Comparison of ENCODE assay signal across 8 cellular contexts in the genomic region with DNA sequence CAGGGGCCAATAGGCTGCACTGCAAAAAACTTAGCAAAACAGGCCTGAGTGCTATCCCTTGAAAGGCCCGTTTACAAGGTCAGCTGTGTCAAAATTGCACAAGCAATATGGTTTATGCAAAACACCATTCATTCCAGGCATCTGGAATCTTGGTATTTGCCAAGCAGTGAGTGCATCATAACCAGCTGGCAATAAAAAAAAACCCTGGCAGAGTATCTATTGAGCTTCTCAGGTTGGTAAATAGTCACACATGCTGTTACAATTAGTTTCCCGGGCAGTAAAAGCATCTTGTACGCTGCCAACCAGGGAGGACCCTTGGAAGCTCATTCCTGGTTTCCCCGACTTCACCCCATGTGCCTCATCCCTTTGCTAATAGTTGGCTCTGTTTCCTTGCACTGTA. TPM values are rescaled to one million over a fixed set of nuclear protein-coding genes. Genes with fewer than 3 reads are reported as not detected.
A peak's percentile ranks its signal among the peaks of the same experiment; 100 is the strongest.
DNase-seq lines count a peak whose midpoint lies in the region; ATAC-seq, FAIRE-seq and TF ChIP-seq lines count a peak whose summit lies in the region.
"Had no signal": no experiment of that assay in that cellular context is flagged by ENCODE, and none has a peak within 500 bp of the region (broad histone marks: within the 10 kb centered on the region; RNA-seq: fewer than 3 reads in every experiment).

No MANE protein-coding gene starts in this region.

- H4K20me1 ChIP-seq in HepG2 (ENCODE audit: insufficient read depth, low read length) = no peaks in the 10 kb centered on the region

- H3K27ac ChIP-seq in RWPE1 (peak overlapping the region; percentile 92), HepG2 (ENCODE audit: extremely low read length, insufficient read depth, low read length) (peak overlapping the region; percentile 0)

- H3K9ac ChIP-seq in HepG2 (ENCODE audit: insufficient read depth, low read depth, low read length) = no peak overlapping the region

- BruUV-seq in HepG2 (replicated peaks; lab: Mats Ljungman, UMichigan) = no TSS peak

- H3K4me3 ChIP-seq in HepG2 (replicated peaks in 1 of 3; ENCODE audit: insufficient read depth in 1 of 3, low read depth in 2 of 3, low read length in 3 of 3) = no peak overlapping the region

- no peaks in the 10 kb centered on the region for H3K27me3 ChIP-seq in HepG2 (ENCODE audit: control insufficient read depth in 1 of 2, insufficient read depth in 2 of 2, low read length in 2 of 2)

- H3K4me1 ChIP-seq in HepG2 (ENCODE audit: insufficient read depth, low read length) = peaks cover 12% of the 10 kb centered on the region

- no peak for TF ChIP-seq RAD21 in HepG2 (CRISPR knock-in tag; IDR thresholded peaks at IDR 0.05)

- CTCF ChIA-PET in RWPE1 (lab: Yijun Ruan, JAX) (interaction anchor here (0.7 to 1.6 kb wide), 4 partner anchors 31 to 275 kb away, joined by 4 to 7 read pairs (median 5); no protein-coding TSS in a partner anchor), HepG2 (lab: Yijun Ruan, JAX; ENCODE audit: low intra/inter-chr PET ratio, low total read pairs) (no interaction called here)

- POLR2A ChIA-PET in RWPE1 (lab: Yijun Ruan, JAX; ENCODE audit: low non-redundant PET) (interaction anchor here (0.6 kb wide), 1 partner anchor 112 kb away, joined by 3 read pairs; no protein-coding TSS in a partner anchor), HepG2 (lab: Yijun Ruan, JAX) (interaction anchor here (1.2 kb wide), 1 partner anchor 23 kb away, joined by 6 read pairs; the partner anchor contains the start of gene ZNF57)

- no peak for FAIRE-seq in HepG2 (lab: Jason Lieb, UNC)

- DNase-seq in GM04504 (ENCODE audit: low read depth) (peak; percentile 82), RWPE1 (ENCODE audit: low spot score) (peak; percentile 50), HepG2 (ENCODE audit: low spot score) (peak; percentile 21), NOMO-1 (lab: John Stamatoyannopoulos, UW; ENCODE audit: unreplicated experiment in 2 of 2) (no peak)
- no peak for DNase-seq in activated naive CD4-positive, alpha-beta T cell (lab: John Stamatoyannopoulos, UW)
- DNase-seq: NCI-H510A, T1000 had no signal

- TF ChIP-seq CTCF in RWPE1 (conservative IDR thresholded peaks at IDR 0.05; ENCODE audit: low read depth) = no peak
- TF ChIP-seq CTCF in HepG2 (CRISPR knock-in tag; IDR thresholded peaks at IDR 0.05) = no peak

- in situ Hi-C loops in HepG2 (cut with HindIII; ENCODE audit: extremely low pct_ligation_motif_present, low pct_unique_long_range_greater_than_20kb) = no loop called here

- H2AFZ ChIP-seq in HepG2 (ENCODE audit: low read length) = no peak overlapping the region

- ATAC-seq in HepG2 (peak; percentile 20), GM19324 (IDR thresholded peaks at IDR 0.05; ENCODE audit: low FRiP score, unreplicated experiment) (no peak)

- no peak overlapping the region for H3K4me2 ChIP-seq in HepG2 (ENCODE audit: low read depth, low read length)

- H3K9me3 ChIP-seq in HepG2 (ENCODE audit: low read length) = no peaks in the 10 kb centered on the region

- TF ChIP-seq POLR2A in HepG2 (IDR thresholded peaks at IDR 0.05; ENCODE audit: insufficient read depth in 1 of 2, low read depth in 2 of 2, low read length in 2 of 2) = no peak

- peaks cover 3 to 7% of the 10 kb centered on the region in 2 experiments; a peak in 3 of 5 replicates for H3K36me3 ChIP-seq in HepG2 (replicated peaks in 1 of 2; ENCODE audit: control insufficient read depth in 1 of 2, insufficient read depth in 2 of 2, low read length in 2 of 2)

- 78% methylated on average over 4 of the region's 4 CpGs for WGBS in HepG2 (ENCODE audit: low lambda C conversion rate)

- TF ChIP-seq EP300 in HepG2 (IDR thresholded peaks at IDR 0.05; ENCODE audit: low read depth in 2 of 2, low read length in 2 of 2) (no peak), HepG2 (CRISPR knock-in tag; IDR thresholded peaks at IDR 0.05; ENCODE audit: borderline replicate concordance) (no peak)

- no peaks in the 10 kb centered on the region for H3K79me2 ChIP-seq in HepG2 (ENCODE audit: insufficient read depth, low read length)

- intact Hi-C loops in HepG2 (cut with micrococcal nuclease; ENCODE audit: unreplicated experiment) = no loop called here

RNA-seq across cellular contexts. Expression of gene ZNF77, which starts 21.3 kb away (rescaled TPM):
- 11.5 and 12.6 TPM in 2 replicates for total RNA-seq in HepG2 (2016; rRNA removed; fragmentation: Illumina TruSeq; extraction: Trizol)
- total RNA-seq in HepG2 (2016; cell fraction: cytosol; rRNA removed; fragmentation: Illumina TruSeq; extraction: Trizol; ENCODE audit: low read depth) = 2.9 and 3.5 TPM in 2 replicates
- 10.1 and 13.6 TPM in 2 replicates for total RNA-seq in HepG2 (2016; cell fraction: insoluble cytoplasmic fraction; rRNA removed; fragmentation: Illumina TruSeq; extraction: Trizol)
- 7.1 and 7.2 TPM in 2 replicates for total RNA-seq in HepG2 (2016; cell fraction: membrane; rRNA removed; fragmentation: Illumina TruSeq; extraction: Trizol)
- 8.2 and 9.0 TPM in 2 replicates for total RNA-seq in HepG2 (2016; cell fraction: nucleus; rRNA removed; fragmentation: Illumina TruSeq; extraction: Trizol)
- polyA plus RNA-seq in HepG2 (2011; rRNA removed) = 7.1 and 7.8 TPM in 2 replicates
- 3.6 and 5.6 TPM in 2 replicates for polyA plus RNA-seq in HepG2 (2011; cell fraction: cytosol; rRNA removed)
- polyA plus RNA-seq in HepG2 (2011; cell fraction: nucleus; rRNA removed) = 5.3 and 7.8 TPM in 2 replicates
- polyA plus RNA-seq in HepG2 (2012) = 5.3 and 5.9 TPM in 2 replicates
- polyA plus RNA-seq in HepG2 (2016; cell fraction: cytosol; fragmentation: Illumina TruSeq; extraction: Trizol; ENCODE audit: low read depth) = 0.84 and 1.0 TPM in 2 replicates
- polyA plus RNA-seq in HepG2 (2016; cell fraction: insoluble cytoplasmic fraction; fragmentation: Illumina TruSeq; extraction: Trizol; ENCODE audit: low read depth) = 9.3 and 9.6 TPM in 2 replicates
- polyA plus RNA-seq in HepG2 (2016; cell fraction: membrane; fragmentation: Illumina TruSeq; extraction: Trizol; ENCODE audit: low read depth) = 2.7 and 2.9 TPM in 2 replicates
- 14.6 and 16.9 TPM in 2 replicates for polyA plus RNA-seq in HepG2 (2016; cell fraction: nucleus; fragmentation: Illumina TruSeq; extraction: Trizol; ENCODE audit: insufficient read depth, low read depth)
- polyA minus RNA-seq in HepG2 (2011; rRNA and poly(A)+ RNA removed; ENCODE audit: low replicate concordance) = 6.2 and 7.9 TPM in 2 replicates
- 2.5 and 5.3 TPM in 2 replicates for polyA minus RNA-seq in HepG2 (2011; cell fraction: cytosol; rRNA and poly(A)+ RNA removed)
- polyA minus RNA-seq in HepG2 (2011; cell fraction: nucleus; rRNA and poly(A)+ RNA removed) = 5.7 and 10.9 TPM in 2 replicates

RNA-seq across cellular contexts. Expression of gene ZNF57, which starts 22.8 kb away (rescaled TPM):
- total RNA-seq in HepG2 (2016; rRNA removed; fragmentation: Illumina TruSeq; extraction: Trizol) = 17.5 and 25.8 TPM in 2 replicates
- total RNA-seq in HepG2 (2016; cell fraction: cytosol; rRNA removed; fragmentation: Illumina TruSeq; extraction: Trizol; ENCODE audit: low read depth) = 9.2 and 10.2 TPM in 2 replicates
- 17.7 and 22.3 TPM in 2 replicates for total RNA-seq in HepG2 (2016; cell fraction: insoluble cytoplasmic fraction; rRNA removed; fragmentation: Illumina TruSeq; extraction: Trizol)
- total RNA-seq in HepG2 (2016; cell fraction: membrane; rRNA removed; fragmentation: Illumina TruSeq; extraction: Trizol) = 15.7 and 21.7 TPM in 2 replicates
- total RNA-seq in HepG2 (2016; cell fraction: nucleus; rRNA removed; fragmentation: Illumina TruSeq; extraction: Trizol) = 12.5 and 12.8 TPM in 2 replicates
- 6.6 and 8.0 TPM in 2 replicates for polyA plus RNA-seq in HepG2 (2011; rRNA removed)
- polyA plus RNA-seq in HepG2 (2011; cell fraction: cytosol; rRNA removed) = 4.3 and 7.3 TPM in 2 replicates
- 6.3 and 7.4 TPM in 2 replicates for polyA plus RNA-seq in HepG2 (2011; cell fraction: nucleus; rRNA removed)
- 7.0 and 7.8 TPM in 2 replicates for polyA plus RNA-seq in HepG2 (2012)
- polyA plus RNA-seq in HepG2 (2016; cell fraction: cytosol; fragmentation: Illumina TruSeq; extraction: Trizol; ENCODE audit: low read depth) = 2.7 and 2.8 TPM in 2 replicates
- polyA plus RNA-seq in HepG2 (2016; cell fraction: insoluble cytoplasmic fraction; fragmentation: Illumina TruSeq; extraction: Trizol; ENCODE audit: low read depth) = 16.0 TPM in 2 replicates
- polyA plus RNA-seq in HepG2 (2016; cell fraction: membrane; fragmentation: Illumina TruSeq; extraction: Trizol; ENCODE audit: low read depth) = 3.9 and 5.1 TPM in 2 replicates
- 18.5 and 27.5 TPM in 2 replicates for polyA plus RNA-seq in HepG2 (2016; cell fraction: nucleus; fragmentation: Illumina TruSeq; extraction: Trizol; ENCODE audit: insufficient read depth, low read depth)
- polyA minus RNA-seq in HepG2 (2011; rRNA and poly(A)+ RNA removed; ENCODE audit: low replicate concordance) = 4.0 and 7.2 TPM in 2 replicates
- polyA minus RNA-seq in HepG2 (2011; cell fraction: cytosol; rRNA and poly(A)+ RNA removed) = 6.4 and 6.9 TPM in 2 replicates
- 6.6 and 9.9 TPM in 2 replicates for polyA minus RNA-seq in HepG2 (2011; cell fraction: nucleus; rRNA and poly(A)+ RNA removed)

RNA-seq across cellular contexts. Expression of gene TLE6, which starts 53.9 kb away (rescaled TPM):
- total RNA-seq in HepG2 (2016; rRNA removed; fragmentation: Illumina TruSeq; extraction: Trizol) = 0.24 and 0.28 TPM in 2 replicates
- not detected in 2 replicates for total RNA-seq in HepG2 (2016; cell fraction: cytosol; rRNA removed; fragmentation: Illumina TruSeq; extraction: Trizol; ENCODE audit: low read depth)
- 0.06 TPM in 1 of 2 replicates, not detected in the other for total RNA-seq in HepG2 (2016; cell fraction: insoluble cytoplasmic fraction; rRNA removed; fragmentation: Illumina TruSeq; extraction: Trizol)
- total RNA-seq in HepG2 (2016; cell fraction: membrane; rRNA removed; fragmentation: Illumina TruSeq; extraction: Trizol) = not detected in 2 replicates
- not detected in 2 replicates for total RNA-seq in HepG2 (2016; cell fraction: nucleus; rRNA removed; fragmentation: Illumina TruSeq; extraction: Trizol)
- polyA plus RNA-seq in HepG2 (2011; rRNA removed) = 5.5 and 6.4 TPM in 2 replicates
- polyA plus RNA-seq in HepG2 (2011; cell fraction: cytosol; rRNA removed) = 4.2 TPM in 2 replicates
- 18.3 and 20.1 TPM in 2 replicates for polyA plus RNA-seq in HepG2 (2011; cell fraction: nucleus; rRNA removed)
- polyA plus RNA-seq in HepG2 (2012) = 1.5 and 1.9 TPM in 2 replicates
- polyA plus RNA-seq in HepG2 (2016; cell fraction: cytosol; fragmentation: Illumina TruSeq; extraction: Trizol; ENCODE audit: low read depth) = 0.19 and 0.32 TPM in 2 replicates
- polyA plus RNA-seq in HepG2 (2016; cell fraction: insoluble cytoplasmic fraction; fragmentation: Illumina TruSeq; extraction: Trizol; ENCODE audit: low read depth) = not detected in 2 replicates
- polyA plus RNA-seq in HepG2 (2016; cell fraction: membrane; fragmentation: Illumina TruSeq; extraction: Trizol; ENCODE audit: low read depth) = not detected in 2 replicates
- polyA plus RNA-seq in HepG2 (2016; cell fraction: nucleus; fragmentation: Illumina TruSeq; extraction: Trizol; ENCODE audit: insufficient read depth, low read depth) = 1.00 TPM in 1 of 2 replicates, not detected in the other
- 4.2 and 4.9 TPM in 2 replicates for polyA minus RNA-seq in HepG2 (2011; rRNA and poly(A)+ RNA removed; ENCODE audit: low replicate concordance)
- polyA minus RNA-seq in HepG2 (2011; cell fraction: cytosol; rRNA and poly(A)+ RNA removed) = 2.4 TPM in 1 of 2 replicates, not detected in the other
- polyA minus RNA-seq in HepG2 (2011; cell fraction: nucleus; rRNA and poly(A)+ RNA removed) = 3.2 and 5.0 TPM in 2 replicates

RNA-seq across cellular contexts. Expression of gene ZNF556, which starts 56.4 kb away (rescaled TPM):
- total RNA-seq in HepG2 (2016; rRNA removed; fragmentation: Illumina TruSeq; extraction: Trizol) = 28.6 and 41.2 TPM in 2 replicates
- 1.8 and 2.7 TPM in 2 replicates for total RNA-seq in HepG2 (2016; cell fraction: cytosol; rRNA removed; fragmentation: Illumina TruSeq; extraction: Trizol; ENCODE audit: low read depth)
- total RNA-seq in HepG2 (2016; cell fraction: insoluble cytoplasmic fraction; rRNA removed; fragmentation: Illumina TruSeq; extraction: Trizol) = 27.1 and 45.6 TPM in 2 replicates
- 7.1 and 7.5 TPM in 2 replicates for total RNA-seq in HepG2 (2016; cell fraction: membrane; rRNA removed; fragmentation: Illumina TruSeq; extraction: Trizol)
- 11.2 and 14.3 TPM in 2 replicates for total RNA-seq in HepG2 (2016; cell fraction: nucleus; rRNA removed; fragmentation: Illumina TruSeq; extraction: Trizol)
- 4.2 and 5.5 TPM in 2 replicates for polyA plus RNA-seq in HepG2 (2011; rRNA removed)
- polyA plus RNA-seq in HepG2 (2011; cell fraction: cytosol; rRNA removed) = 3.2 and 3.9 TPM in 2 replicates
- polyA plus RNA-seq in HepG2 (2011; cell fraction: nucleus; rRNA removed) = 2.7 and 3.8 TPM in 2 replicates
- 9.5 and 11.2 TPM in 2 replicates for polyA plus RNA-seq in HepG2 (2012)
- 1.3 and 1.5 TPM in 2 replicates for polyA plus RNA-seq in HepG2 (2016; cell fraction: cytosol; fragmentation: Illumina TruSeq; extraction: Trizol; ENCODE audit: low read depth)
- polyA plus RNA-seq in HepG2 (2016; cell fraction: insoluble cytoplasmic fraction; fragmentation: Illumina TruSeq; extraction: Trizol; ENCODE audit: low read depth) = 21.4 and 21.8 TPM in 2 replicates
- 2.7 and 2.9 TPM in 2 replicates for polyA plus RNA-seq in HepG2 (2016; cell fraction: membrane; fragmentation: Illumina TruSeq; extraction: Trizol; ENCODE audit: low read depth)
- 12.1 and 15.4 TPM in 2 replicates for polyA plus RNA-seq in HepG2 (2016; cell fraction: nucleus; fragmentation: Illumina TruSeq; extraction: Trizol; ENCODE audit: insufficient read depth, low read depth)
- polyA minus RNA-seq in HepG2 (2011; rRNA and poly(A)+ RNA removed; ENCODE audit: low replicate concordance) = 2.5 and 7.0 TPM in 2 replicates
- 13.7 and 18.1 TPM in 2 replicates for polyA minus RNA-seq in HepG2 (2011; cell fraction: cytosol; rRNA and poly(A)+ RNA removed)
- 10.7 and 11.7 TPM in 2 replicates for polyA minus RNA-seq in HepG2 (2011; cell fraction: nucleus; rRNA and poly(A)+ RNA removed)

Comparison
In these comparisons a context has a peak if more than half of its experiments do, and no peak if none do; other contexts are left out.
1. DNase-seq: peak in GM04504 (single experiment), RWPE1 (single experiment) and HepG2 (single experiment); none in NOMO-1 (0 of 2) and activated naive CD4-positive, alpha-beta T cell (0 of 4).